In the genomic region with DNA sequence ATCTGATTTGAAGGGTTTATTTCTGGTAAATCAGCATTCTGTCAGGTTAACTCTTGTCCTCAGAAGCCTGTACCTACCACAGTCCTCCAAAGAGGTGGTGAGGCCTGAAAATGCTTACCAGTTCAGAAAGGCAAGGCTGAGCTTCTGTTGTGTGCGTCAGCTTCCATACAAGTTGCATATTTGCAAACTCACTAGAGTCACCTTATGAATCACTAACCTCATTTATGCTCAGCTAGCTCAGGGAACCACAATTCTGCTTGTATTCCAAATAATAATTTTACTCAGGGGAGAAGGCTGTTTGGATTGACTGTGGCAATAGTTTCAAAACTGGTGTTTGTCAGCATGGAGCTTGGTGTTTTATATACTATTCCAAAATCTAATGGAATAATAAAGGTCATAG, we compare ENCODE assay signal across 15 cellular contexts.
DNase-seq lines count a peak whose midpoint lies in the region; ATAC-seq and TF ChIP-seq lines count a peak whose summit lies in the region.
"Had no signal": no experiment of that assay in that cellular context is flagged by ENCODE, and none has a peak within 500 bp of the region (broad histone marks: within the 10 kb centered on the region; RNA-seq: fewer than 3 reads in every experiment).

No MANE protein-coding gene starts in this region.

- no peak overlapping the region for H3K4me3 Mint-ChIP-seq in osteocyte (ENCODE audit: unreplicated experiment)
- H3K4me3 Mint-ChIP-seq: B cell; stimulated activated naive CD8-positive, alpha-beta T cell treated with anti-CD3 and anti-CD28 coated beads, Interleukin-15, amount 100 ng/mL, for 72 hours had no signal

- peaks cover 31% of the 10 kb centered on the region for H3K4me1 ChIP-seq in ACC112 (ENCODE audit: control insufficient read depth, insufficient read depth, low read length, unreplicated experiment)
- H3K4me1 ChIP-seq: Peyer's patch had no signal

- no peaks in the 10 kb centered on the region for H3K27me3 Mint-ChIP-seq in osteocyte (ENCODE audit: unreplicated experiment)
- H3K27me3 Mint-ChIP-seq: stimulated activated naive CD8-positive, alpha-beta T cell treated with anti-CD3 and anti-CD28 coated beads, Interleukin-15, amount 100 ng/mL, for 72 hours had no signal

- H3K36me3 Mint-ChIP-seq in osteocyte (ENCODE audit: unreplicated experiment), result peaks cover 17% of the 10 kb centered on the region

- H3K4me3 ChIP-seq in ACC112 (ENCODE audit: low read depth, low read length), result no peak overlapping the region
- no peak overlapping the region for H3K4me3 ChIP-seq in astrocyte of the spinal cord (ENCODE audit: low read depth, low read length)
- H3K4me3 ChIP-seq in kidney epithelial cell (ENCODE audit: low read depth, low read length), result no peak overlapping the region
- H3K4me3 ChIP-seq: Peyer's patch had no signal

- TF ChIP-seq CTCF in astrocyte of the spinal cord (IDR thresholded peaks at IDR 0.05; ENCODE audit: low read depth, low read length) (no peak), kidney epithelial cell (IDR thresholded peaks at IDR 0.05; ENCODE audit: insufficient read depth, low read length, poor library complexity, severe bottlenecking) (no peak), osteocyte (IDR thresholded peaks at IDR 0.05) (no peak)

- H3K4me1 Mint-ChIP-seq in osteocyte (ENCODE audit: unreplicated experiment), result peaks cover 29% of the 10 kb centered on the region
- H3K4me1 Mint-ChIP-seq: B cell had no signal

- DNase-seq in HS-5 (ENCODE audit: low read depth) (peak; percentile 86), astrocyte of the spinal cord (ENCODE audit: low read depth, low spot score) (peak; percentile 96), kidney epithelial cell (ENCODE audit: low read depth) (peak; percentile 90), NCI-H2081 treated with DMSO at 0.1 percent for 48 hours (lab: John Stamatoyannopoulos, UW) (no peak), osteocyte (ENCODE audit: extremely low spot score, unreplicated experiment) (no peak), DMS153 treated with DMSO at 0.1 percent for 48 hours (lab: John Stamatoyannopoulos, UW; ENCODE audit: unreplicated experiment) (no peak)
- DNase-seq: activated T-cell treated with anti-CD3 and anti-CD28 coated beads, Interleukin-2, amount 50 U/mL, for 1 hour; foreskin melanocyte; nucleus accumbens; Peyer's patch; stimulated activated CD4-positive, alpha-beta T cell treated with anti-CD3 and anti-CD28 coated beads, Interleukin-4, amount 100 ng/mL, for 1 hour; stimulated activated naive CD8-positive, alpha-beta T cell treated with anti-CD3 and anti-CD28 coated beads, Interleukin-15, amount 100 ng/mL, for 72 hours had no signal

- H3K27me3 ChIP-seq in ACC112 (ENCODE audit: insufficient read depth, low read length) (no peaks in the 10 kb centered on the region), kidney epithelial cell (ENCODE audit: control insufficient read depth, insufficient read depth, low read length) (no peaks in the 10 kb centered on the region)
- H3K27me3 ChIP-seq: Peyer's patch had no signal

- H3K9me3 Mint-ChIP-seq in osteocyte (ENCODE audit: unreplicated experiment), result no peaks in the 10 kb centered on the region

- ATAC-seq in GM18909 (IDR thresholded peaks at IDR 0.05; ENCODE audit: poor library complexity, unreplicated experiment), result no peak
- ATAC-seq: stimulated activated naive CD8-positive, alpha-beta T cell treated with anti-CD3 and anti-CD28 coated beads, Interleukin-15, amount 100 ng/mL, for 72 hours had no signal

- H3K36me3 ChIP-seq in ACC112 (ENCODE audit: insufficient read depth, low read length), result peaks cover 3% of the 10 kb centered on the region; the same call in 1 of the 2 replicates
- no peaks in the 10 kb centered on the region for H3K36me3 ChIP-seq in kidney epithelial cell (ENCODE audit: control insufficient read depth, insufficient read depth, low read length)
- H3K36me3 ChIP-seq: Peyer's patch had no signal

- H2AFZ ChIP-seq in ACC112 (ENCODE audit: low read length, unreplicated experiment), result no peak overlapping the region

- peak overlapping the region; percentile 85 for H3K27ac ChIP-seq in ACC112 (ENCODE audit: low read depth, low read length)
- H3K27ac ChIP-seq: Peyer's patch had no signal

- no peak overlapping the region for H3K27ac Mint-ChIP-seq in osteocyte (ENCODE audit: unreplicated experiment)
- H3K27ac Mint-ChIP-seq: B cell; stimulated activated naive CD8-positive, alpha-beta T cell treated with anti-CD3 and anti-CD28 coated beads, Interleukin-15, amount 100 ng/mL, for 72 hours had no signal

- in situ Hi-C loops in astrocyte of the spinal cord (cut with HindIII; ENCODE audit: low sequenced_read_pairs), result no loop called here

- no peaks in the 10 kb centered on the region for H3K79me2 ChIP-seq in ACC112 (ENCODE audit: control insufficient read depth, insufficient read depth, low read length, unreplicated experiment)

Comparison
In these comparisons a context has a peak if more than half of its experiments do, and no peak if none do; other contexts are left out.
1. DNase-seq: peak in HS-5 (single experiment), astrocyte of the spinal cord (single experiment) and kidney epithelial cell (single experiment); none in NCI-H2081 treated with DMSO at 0.1 percent for 48 hours (single experiment), osteocyte (single experiment) and DMS153 treated with DMSO at 0.1 percent for 48 hours (single experiment).